In the genomic region with DNA sequence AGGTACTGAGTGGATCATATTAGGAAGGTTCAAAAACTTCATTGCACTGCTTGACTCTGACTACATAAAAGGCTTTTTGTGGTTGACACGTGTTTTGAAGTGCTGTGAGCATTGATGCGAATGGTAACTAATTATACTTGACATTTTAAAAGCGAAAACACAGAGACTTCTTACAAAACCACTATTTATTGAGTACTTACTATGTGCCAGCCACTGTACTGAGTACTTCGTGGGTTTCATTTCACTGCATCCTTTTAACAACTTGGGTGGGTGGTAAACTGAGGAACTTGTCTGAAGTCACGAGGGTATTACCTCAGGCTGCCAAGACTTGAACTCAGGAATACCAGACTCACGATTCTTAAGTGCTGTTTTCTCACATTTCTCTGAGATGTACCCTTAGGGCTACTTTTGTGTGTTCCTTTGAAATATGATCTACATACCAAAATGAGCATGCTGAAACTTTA, we compare ENCODE assay signal across 10 cellular contexts. TPM values are rescaled to one million over a fixed set of nuclear protein-coding genes. Genes with fewer than 3 reads are reported as not detected.
DNase-seq lines count a peak whose midpoint lies in the region; ATAC-seq and TF ChIP-seq lines count a peak whose summit lies in the region.
"Had no signal": no experiment of that assay in that cellular context is flagged by ENCODE, and none has a peak within 500 bp of the region (broad histone marks: within the 10 kb centered on the region; RNA-seq: fewer than 3 reads in every experiment).

No MANE protein-coding gene starts in this region.

- in situ Hi-C loops in gastrocnemius medialis (cut with MboI; ENCODE audit: low sequenced_read_pairs in 4 of 4) = no loop called here

- no peaks in the 10 kb centered on the region for H3K9me3 ChIP-seq in gastrocnemius medialis
- H3K9me3 ChIP-seq: BE2C had no signal

- H3K36me3 ChIP-seq in gastrocnemius medialis = no peaks in the 10 kb centered on the region
- H3K36me3 ChIP-seq: BE2C had no signal

- H3K4me3 ChIP-seq in gastrocnemius medialis = no peak overlapping the region

- H3K4me3 Mint-ChIP-seq in central memory CD8-positive, alpha-beta T cell = no peak overlapping the region

- intact Hi-C loops in gastrocnemius medialis (cut with DNase I; ENCODE audit: low total_unique reads) = no loop called here

- H3K36me3 Mint-ChIP-seq in central memory CD8-positive, alpha-beta T cell (ENCODE audit: insufficient read depth) = no peaks in the 10 kb centered on the region

- peaks cover 10% of the 10 kb centered on the region for H3K4me1 Mint-ChIP-seq in central memory CD8-positive, alpha-beta T cell

- no peak for TF ChIP-seq POLR2A in gastrocnemius medialis (IDR thresholded peaks at IDR 0.05)

- ATAC-seq in GM18907 (IDR thresholded peaks at IDR 0.05; ENCODE audit: unreplicated experiment) (peak; percentile 55), HG03066 (IDR thresholded peaks at IDR 0.05; ENCODE audit: low read depth, unreplicated experiment) (peak; percentile 63), gastrocnemius medialis (no peak)
- peak; percentile 49 for ATAC-seq in central memory CD8-positive, alpha-beta T cell (replicated peaks; ENCODE audit: extremely low read depth, poor library complexity, severe bottlenecking)

- H3K9me3 Mint-ChIP-seq in central memory CD8-positive, alpha-beta T cell = no peaks in the 10 kb centered on the region

- H3K4me1 ChIP-seq in gastrocnemius medialis = no peaks in the 10 kb centered on the region
- H3K4me1 ChIP-seq: BE2C had no signal

- no peaks in the 10 kb centered on the region for H3K27me3 Mint-ChIP-seq in central memory CD8-positive, alpha-beta T cell

- no peak overlapping the region for H3K27ac Mint-ChIP-seq in central memory CD8-positive, alpha-beta T cell (ENCODE audit: low read depth)

- no peak for TF ChIP-seq CTCF in gastrocnemius medialis (IDR thresholded peaks at IDR 0.05 in 4 of 5, conservative IDR thresholded peaks at IDR 0.05 in 1 of 5)

- H3K27ac ChIP-seq in gastrocnemius medialis = no peak overlapping the region

- no peaks in the 10 kb centered on the region for H3K27me3 ChIP-seq in gastrocnemius medialis
- H3K27me3 ChIP-seq: BE2C had no signal

- DNase-seq in DMS79 treated with DMSO at 0.1 percent for 48 hours (lab: John Stamatoyannopoulos, UW) = peak; percentile 22
- DNase-seq in central memory CD8-positive, alpha-beta T cell (ENCODE audit: low spot score in 2 of 2) = no peak
- DNase-seq in stimulated activated CD4-positive, alpha-beta T cell treated with anti-CD3 and anti-CD28 coated beads, Interleukin-2, amount 100 ng/mL, for 24 hours = no peak
- no peak for DNase-seq in gastrocnemius medialis
- no peak for DNase-seq in SKM-1 treated with dmso at 0.1 percent for 144 hours (lab: John Stamatoyannopoulos, UW; ENCODE audit: unreplicated experiment)
- no peak for DNase-seq in DMS53 (lab: John Stamatoyannopoulos, UW)
- DNase-seq: BE2C, kidney had no signal

RNA-seq across cellular contexts. Expression of a gene that starts 45.3 kb away (rescaled TPM):
- total RNA-seq in gastrocnemius medialis = 10 to 100 TPM; 31.0 to 60.5 (median 47.0) TPM

Comparison
In these comparisons a context has a peak if more than half of its experiments do, and no peak if none do; other contexts are left out.
1. ATAC-seq: peak in GM18907 (single experiment), HG03066 (single experiment) and central memory CD8-positive, alpha-beta T cell (single experiment); none in gastrocnemius medialis (0 of 2).